ENCODE assay signal across 8 cellular contexts in the genomic region with DNA sequence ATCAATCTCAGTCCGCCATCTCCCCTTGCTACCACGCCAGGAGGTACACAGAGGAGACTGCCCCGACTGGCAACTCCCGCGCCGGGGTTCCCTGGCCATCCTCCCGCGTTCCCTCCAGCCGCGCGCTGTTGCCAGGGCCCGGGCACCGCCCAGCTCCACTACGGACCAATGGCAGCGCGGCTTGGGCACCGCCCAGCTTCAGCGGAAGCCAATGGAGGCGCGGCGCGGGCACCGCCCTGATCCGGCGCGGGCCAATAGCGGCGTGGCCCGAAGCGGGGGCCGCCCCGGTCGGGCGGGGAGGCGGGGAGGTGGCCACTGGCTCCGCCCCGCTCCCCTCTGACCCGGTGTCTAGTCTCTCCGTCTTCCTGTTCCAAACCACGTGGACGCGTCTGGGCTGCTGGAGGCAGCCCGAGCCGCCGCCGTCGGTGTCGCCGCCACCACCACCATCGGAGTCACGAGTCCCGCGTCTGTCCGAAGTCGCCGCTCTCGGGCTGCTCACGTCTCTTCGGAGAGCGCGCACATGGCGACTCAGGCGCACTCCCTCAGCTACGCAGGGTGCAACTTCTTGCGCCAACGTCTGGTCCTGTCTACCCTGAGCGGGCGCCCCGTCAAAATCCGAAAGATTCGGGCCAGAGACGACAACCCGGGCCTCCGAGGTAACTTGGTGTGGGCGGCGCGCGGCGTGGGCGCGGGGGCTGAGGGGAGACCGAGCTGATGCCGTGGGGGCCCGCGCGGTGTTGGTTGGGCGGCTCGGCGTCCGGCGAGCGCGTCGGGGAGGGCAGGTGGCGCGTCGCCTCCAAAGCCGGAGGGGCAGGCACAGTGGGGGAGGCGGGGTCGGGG. TPM values are rescaled to one million over a fixed set of nuclear protein-coding genes. Genes with fewer than 3 reads are reported as not detected.
A peak's percentile ranks its signal among the peaks of the same experiment; 100 is the strongest.
DNase-seq lines count a peak whose midpoint lies in the region; ATAC-seq, FAIRE-seq and TF ChIP-seq lines count a peak whose summit lies in the region.

A gene with protein sequence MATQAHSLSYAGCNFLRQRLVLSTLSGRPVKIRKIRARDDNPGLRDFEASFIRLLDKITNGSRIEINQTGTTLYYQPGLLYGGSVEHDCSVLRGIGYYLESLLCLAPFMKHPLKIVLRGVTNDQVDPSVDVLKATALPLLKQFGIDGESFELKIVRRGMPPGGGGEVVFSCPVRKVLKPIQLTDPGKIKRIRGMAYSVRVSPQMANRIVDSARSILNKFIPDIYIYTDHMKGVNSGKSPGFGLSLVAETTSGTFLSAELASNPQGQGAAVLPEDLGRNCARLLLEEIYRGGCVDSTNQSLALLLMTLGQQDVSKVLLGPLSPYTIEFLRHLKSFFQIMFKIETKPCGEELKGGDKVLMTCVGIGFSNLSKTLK (plus strand): TSS at position 373 of the 840 bp plus-strand sequence. CDS start 148 bp downstream, at position 521.

- no peak for FAIRE-seq in small intestine (lab: Jason Lieb, UNC)

- H4K20me1 ChIP-seq in mammary epithelial cell (ENCODE audit: insufficient read depth, low read length): peaks cover 2% of the 10 kb centered on the region

- peak within 1 kb of the TSS; percentile 90 for H3K4me3 ChIP-seq in ACC112 (ENCODE audit: low read depth, low read length)
- H3K4me3 ChIP-seq in WERI-Rb-1 (ENCODE audit: low read depth, low read length): peak within 1 kb of the TSS; percentile 70
- peak within 1 kb of the TSS; percentile 62 to 97 (median 94) for H3K4me3 ChIP-seq in mammary epithelial cell (replicated peaks in 1 of 3; ENCODE audit: insufficient read depth in 1 of 3, low read depth in 2 of 3, low read length in 3 of 3)
- peak within 1 kb of the TSS; percentile 58 to 77 for H3K4me3 ChIP-seq in small intestine (ENCODE audit: low read depth in 1 of 2, low read length in 2 of 2)

- H3K9me3 ChIP-seq in WERI-Rb-1 (ENCODE audit: severe bottlenecking) (no peaks in the 10 kb centered on the region), mammary epithelial cell (replicated peaks; ENCODE audit: insufficient read depth, low read length) (no peaks in the 10 kb centered on the region), small intestine (ENCODE audit: control insufficient read depth, low read depth) (no peaks in the 10 kb centered on the region)

- ATAC-seq in GM18870 (IDR thresholded peaks at IDR 0.05; ENCODE audit: unreplicated experiment) (peak; percentile 91), HG03135 (IDR thresholded peaks at IDR 0.05; ENCODE audit: unreplicated experiment) (peak; percentile 94)

- dilution Hi-C loops in mammary epithelial cell (cut with HindIII; ENCODE audit: low sequenced_read_pairs): loop anchor here (5.0 kb wide), 1 partner anchor 60 kb away; no protein-coding TSS in a partner anchor

- intact Hi-C loops in mammary epithelial cell (cut with micrococcal nuclease): loop anchor here (1.0 kb wide), 1 partner anchor 48 kb away; no protein-coding TSS in a partner anchor

- peaks cover 10% of the 10 kb centered on the region for H3K4me1 ChIP-seq in ACC112 (ENCODE audit: control insufficient read depth, insufficient read depth, low read length, unreplicated experiment)
- peaks cover 10% of the 10 kb centered on the region for H3K4me1 ChIP-seq in mammary epithelial cell (ENCODE audit: insufficient read depth, low read length)
- peaks cover 4 to 5% of the 10 kb centered on the region in 2 donors for H3K4me1 ChIP-seq in small intestine (ENCODE audit: control insufficient read depth in 2 of 2, insufficient read depth in 1 of 2, low read depth in 1 of 2, low read length in 1 of 2)

- BruUV-seq in mammary epithelial cell (replicated peaks; lab: Mats Ljungman, UMichigan): no TSS peak

- peak; percentile 99 for DNase-seq in NCI-H2196 treated with DMSO at 0.1 percent for 48 hours (lab: John Stamatoyannopoulos, UW; ENCODE audit: unreplicated experiment)
- peak; percentile 96 for DNase-seq in WERI-Rb-1
- peak; percentile 97 for DNase-seq in mammary epithelial cell
- peak; percentile 99 for DNase-seq in iPS-NIHi11 (ENCODE audit: low spot score)
- peak; percentile 96 for DNase-seq in small intestine

- H2AFZ ChIP-seq in ACC112 (ENCODE audit: low read length, unreplicated experiment): peak within 1 kb of the TSS; percentile 80
- peak within 1 kb of the TSS; percentile 98 for H2AFZ ChIP-seq in mammary epithelial cell (ENCODE audit: low read depth, low read length)

- peak within 1 kb of the TSS; percentile 72 for H3K9ac ChIP-seq in mammary epithelial cell (ENCODE audit: insufficient read depth, low read length)

- peak within 1 kb of the TSS; percentile 56 for H3K27ac ChIP-seq in ACC112 (ENCODE audit: low read depth, low read length)
- H3K27ac ChIP-seq in WERI-Rb-1: peak within 1 kb of the TSS; percentile 82
- peak within 1 kb of the TSS; percentile 68 for H3K27ac ChIP-seq in mammary epithelial cell (ENCODE audit: insufficient read depth, low read depth, low read length)
- peak within 1 kb of the TSS in 1 of 2 donors; percentile 85 for H3K27ac ChIP-seq in small intestine (ENCODE audit: low read depth in 1 of 2, low read length in 1 of 2)

- no peaks in the 10 kb centered on the region for H3K36me3 ChIP-seq in ACC112 (ENCODE audit: insufficient read depth, low read length)
- no peaks in the 10 kb centered on the region for H3K36me3 ChIP-seq in WERI-Rb-1
- no peaks in the 10 kb centered on the region for H3K36me3 ChIP-seq in mammary epithelial cell (ENCODE audit: insufficient read depth, low read length)
- no peaks in the 10 kb centered on the region for H3K36me3 ChIP-seq in small intestine (ENCODE audit: control insufficient read depth in 2 of 2, insufficient read depth in 2 of 2, low read length in 2 of 2)

- H3K79me2 ChIP-seq in ACC112 (ENCODE audit: control insufficient read depth, insufficient read depth, low read length, unreplicated experiment) (peaks cover 31% of the 10 kb centered on the region), mammary epithelial cell (ENCODE audit: insufficient read depth, low read length) (peaks cover 50% of the 10 kb centered on the region)

- in situ Hi-C loops in mammary epithelial cell (cut with MboI; ENCODE audit: low sequenced_read_pairs in 2 of 2): no loop called here

- CTCF ChIA-PET in mammary epithelial cell (lab: Charles Lee; ENCODE audit: low non-redundant PET): interaction anchor here (1.0 kb wide), 1 partner anchor 30 kb away, joined by 4 read pairs; no protein-coding TSS in a partner anchor

- 0% methylated on average over 19 of the region's 100 CpGs for WGBS in mammary epithelial cell (ENCODE audit: low coverage, missing lambda C conversion rate)
- 0% methylated on average over 73 to 100 of the region's 100 CpGs for WGBS in small intestine, 3 donors

- TF ChIP-seq CTCF in WERI-Rb-1 (IDR thresholded peaks at IDR 0.05; ENCODE audit: low read depth, low read length): no peak
- TF ChIP-seq CTCF in mammary epithelial cell (conservative IDR thresholded peaks at IDR 0.05 in 1 of 2, IDR thresholded peaks at IDR 0.05 in 1 of 2; ENCODE audit: extremely low read depth in 1 of 2, insufficient read depth in 1 of 2, low read depth in 1 of 2, low read length in 2 of 2): no peak

- H3K27me3 ChIP-seq in ACC112 (ENCODE audit: insufficient read depth, low read length) (no peaks in the 10 kb centered on the region), WERI-Rb-1 (ENCODE audit: insufficient read depth, low read depth, severe bottlenecking) (no peaks in the 10 kb centered on the region), mammary epithelial cell (ENCODE audit: insufficient read depth, low read length) (no peaks in the 10 kb centered on the region), small intestine (ENCODE audit: control insufficient read depth in 2 of 2, insufficient read depth in 2 of 2, low read length in 2 of 2) (no peaks in the 10 kb centered on the region)

- H3K4me2 ChIP-seq in mammary epithelial cell (ENCODE audit: insufficient read depth, low read depth, low read length): peak within 1 kb of the TSS; percentile 88

RNA-seq across cellular contexts. Expression of the gene that starts here (rescaled TPM):
- total RNA-seq in mammary epithelial cell: 10 to 100 TPM; 20.7 to 24.2 TPM
- polyA plus RNA-seq in mammary epithelial cell: 14.4 TPM
- 55.9 TPM for polyA minus RNA-seq in mammary epithelial cell
- polyA plus RNA-seq in small intestine: 10 to 100 TPM in 1 of 3 donors, 1 to 10 TPM in 2; 2.2 to 12.0 (median 5.4) TPM
